ENCODE assay signal across 16 cellular contexts in the genomic region with DNA sequence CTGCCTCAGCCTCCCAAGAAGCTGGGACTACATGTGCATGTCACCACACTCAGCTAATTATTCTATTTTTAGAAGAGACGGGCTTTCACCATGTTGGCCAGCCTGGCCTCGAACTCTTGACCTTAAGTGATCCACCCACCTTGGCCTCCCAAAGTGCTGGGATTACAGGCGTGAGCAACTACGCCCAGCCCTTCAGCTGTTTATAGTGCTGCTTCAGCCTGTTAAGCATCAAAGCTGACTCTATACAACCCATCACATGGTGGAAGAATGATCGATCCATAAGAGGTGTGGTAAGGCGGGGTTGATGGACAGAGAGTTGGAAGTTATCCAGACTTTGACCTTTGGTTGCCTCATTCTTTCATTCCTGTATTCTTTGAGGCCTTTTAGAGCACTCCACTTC. TPM values are rescaled to one million over a fixed set of nuclear protein-coding genes. Genes with fewer than 3 reads are reported as not detected.
DNase-seq lines count a peak whose midpoint lies in the region; ATAC-seq and TF ChIP-seq lines count a peak whose summit lies in the region.
"Had no signal": no experiment of that assay in that cellular context is flagged by ENCODE, and none has a peak within 500 bp of the region (broad histone marks: within the 10 kb centered on the region; RNA-seq: fewer than 3 reads in every experiment).

No MANE protein-coding gene starts in this region.

- H3K27ac ChIP-seq in transverse colon (no peak overlapping the region), caudate nucleus (ENCODE audit: low read depth, low read length) (no peak overlapping the region)
- H3K27ac ChIP-seq in CD4-positive, alpha-beta memory T cell (ENCODE audit: low read depth, low read length): no peak overlapping the region
- H3K27ac ChIP-seq: HL-60, KMS-11, PC-9, SJCRH30 had no signal

- peaks cover under 1 to 6% (median 3%) of the 10 kb centered on the region in 4 donors for H3K4me1 Mint-ChIP-seq in CD4-positive, alpha-beta memory T cell

- peaks cover 7 to 14% of the 10 kb centered on the region in 2 donors for H3K27me3 Mint-ChIP-seq in CD4-positive, alpha-beta memory T cell

- H3K36me3 ChIP-seq in transverse colon: no peaks in the 10 kb centered on the region
- H3K36me3 ChIP-seq in CD4-positive, alpha-beta memory T cell (ENCODE audit: insufficient read depth, low read length): no peaks in the 10 kb centered on the region
- H3K36me3 ChIP-seq: SJCRH30 had no signal

- WGBS in transverse colon (ENCODE audit: low coverage in 1 of 2), 2 donors: 31 to 68% methylated on average over 2 to 6 of the region's 6 CpGs

- H3K36me3 Mint-ChIP-seq in CD4-positive, alpha-beta memory T cell: no peaks in the 10 kb centered on the region

- POLR2A ChIA-PET in CD4-positive, alpha-beta memory T cell (lab: Charles Lee; ENCODE audit: partially characterized antibody): no interaction called here

- no peak overlapping the region for H3K27ac Mint-ChIP-seq in CD4-positive, alpha-beta memory T cell

- H3K9me3 Mint-ChIP-seq in CD4-positive, alpha-beta memory T cell: peaks cover 0 to 3% (median 0%) of the 10 kb centered on the region in 8 donors

- H3K9me3 ChIP-seq in transverse colon: no peaks in the 10 kb centered on the region
- no peaks in the 10 kb centered on the region for H3K9me3 ChIP-seq in CD4-positive, alpha-beta memory T cell (ENCODE audit: control insufficient read depth in 1 of 2, low read length in 2 of 2)
- H3K9me3 ChIP-seq: SJCRH30 had no signal

- no peak for TF ChIP-seq POLR2A in transverse colon (IDR thresholded peaks at IDR 0.05)

- in situ Hi-C loops in SK-MEL-5 (cut with HindIII; ENCODE audit: low pct_unique_long_range_greater_than_20kb, low sequenced_read_pairs) (no loop called here), transverse colon (cut with MboI; ENCODE audit: low pct_ligation_motif_present in 1 of 4, low pct_unique_long_range_greater_than_20kb in 1 of 4, low sequenced_read_pairs in 3 of 4) (no loop called here)

- peaks cover 0 to 3% (median 0%) of the 10 kb centered on the region in 4 donors for H3K4me1 ChIP-seq in transverse colon
- no peaks in the 10 kb centered on the region for H3K4me1 ChIP-seq in CD4-positive, alpha-beta memory T cell (ENCODE audit: insufficient read depth, low read length)
- H3K4me1 ChIP-seq: SJCRH30 had no signal

- peak; percentile 87 for ATAC-seq in left colon

- DNase-seq in HuH-7 (ENCODE audit: low spot score) (peak; percentile 53), SK-MEL-5 (ENCODE audit: low read depth, low spot score) (peak; percentile 44), left colon (no peak), transverse colon (peak; percentile 27), caudate nucleus (lab: John Stamatoyannopoulos, UW) (no peak)
- DNase-seq in CD4-positive, alpha-beta memory T cell: no peak
- no peak for DNase-seq in effector CD8-positive, alpha-beta T cell (lab: John Stamatoyannopoulos, UW)
- DNase-seq: DMS79, NCI-H1048, NCI-H1436 treated with DMSO at 0.1 percent for 48 hours, NCI-H2081, NCI-H446, SJCRH30 had no signal

- CTCF ChIA-PET in CD4-positive, alpha-beta memory T cell (lab: Charles Lee; ENCODE audit: partially characterized antibody): no interaction called here

- intact Hi-C loops in left colon (cut with DNase I, micrococcal nuclease): no loop called here
- intact Hi-C loops in transverse colon (cut with DNase I; ENCODE audit: low total_unique reads): no loop called here
- intact Hi-C loops in CD4-positive, alpha-beta memory T cell (cut with micrococcal nuclease): no loop called here

- no peak overlapping the region for H3K4me3 Mint-ChIP-seq in CD4-positive, alpha-beta memory T cell

- no peak for TF ChIP-seq CTCF in transverse colon (IDR thresholded peaks at IDR 0.05)

- no peaks in the 10 kb centered on the region for H3K27me3 ChIP-seq in transverse colon
- no peaks in the 10 kb centered on the region for H3K27me3 ChIP-seq in CD4-positive, alpha-beta memory T cell (ENCODE audit: insufficient read depth, low read length)
- H3K27me3 ChIP-seq: SJCRH30 had no signal

- TF ChIP-seq EP300 in transverse colon (IDR thresholded peaks at IDR 0.05; ENCODE audit: low read depth): no peak

- H3K4me3 ChIP-seq in transverse colon: no peak overlapping the region
- no peak overlapping the region for H3K4me3 ChIP-seq in CD4-positive, alpha-beta memory T cell (ENCODE audit: low read length in 2 of 2)
- H3K4me3 ChIP-seq: PC-9, SJCRH30 had no signal

RNA-seq across cellular contexts. Expression of a gene that starts 56.2 kb away (rescaled TPM):
- total RNA-seq in SK-MEL-5 (2014; rRNA removed; shearing (Covaris generic)): 27.5 and 28.3 TPM in 2 replicates
- polyA plus RNA-seq in SK-MEL-5 (2015; cell fraction: cytosol; rRNA removed): 19.1 and 26.1 TPM in 2 replicates
- 37.2 and 40.8 TPM in 2 replicates for polyA plus RNA-seq in SK-MEL-5 (2015; cell fraction: nucleus; rRNA removed)
- 10 to 100 TPM; 42.6 to 73.1 TPM for total RNA-seq in left colon
- total RNA-seq in transverse colon: 10 to 100 TPM; 23.3 to 64.8 (median 49.6) TPM
- 10 to 100 TPM; 23.1 to 27.9 TPM for total RNA-seq in CD4-positive, alpha-beta memory T cell
- polyA plus RNA-seq in CD4-positive, alpha-beta memory T cell: 1 to 10 TPM in 1 of 2 donors, under 1 TPM in 1; 0.69 to 1.2 TPM

Comparison
In these comparisons a context has a peak if more than half of its experiments do, and no peak if none do; other contexts are left out.
1. DNase-seq: peak in HuH-7 (single experiment), SK-MEL-5 (single experiment) and transverse colon (single experiment); none in left colon (0 of 2), CD4-positive, alpha-beta memory T cell (0 of 5), caudate nucleus (0 of 61) and effector CD8-positive, alpha-beta T cell (single experiment).